ENCODE assay signal across 10 cellular contexts in genomic region chr1:55195523-55196233, GRCh38. TPM values are rescaled to one million over a fixed set of nuclear protein-coding genes. Genes with fewer than 3 reads are reported as not detected.
DNase-seq lines count a peak whose midpoint lies in the region; ATAC-seq and TF ChIP-seq lines count a peak whose summit lies in the region.
"Had no signal": no experiment of that assay in that cellular context is flagged by ENCODE, and none has a peak within 500 bp of the region (broad histone marks: within the 10 kb centered on the region; RNA-seq: fewer than 3 reads in every experiment).

No MANE protein-coding gene starts in this region.

- H3K36me3 ChIP-seq in mammary epithelial cell (ENCODE audit: insufficient read depth, low read length), result peaks cover 5% of the 10 kb centered on the region
- H3K36me3 ChIP-seq: BE2C, heart left ventricle had no signal

- DNase-seq in activated naive CD4-positive, alpha-beta T cell treated with anti-CD3 and anti-CD28 coated beads, Interleukin-2, amount 10 ng/mL, durations not matched to agents 7 days and 5 days, result no peak
- DNase-seq in activated naive CD4-positive, alpha-beta T cell treated with anti-CD3 and anti-CD28 coated beads, Interleukin-2, amount 50 U/mL, for 16 hours, result no peak
- DNase-seq in mammary epithelial cell, result peak; percentile 42
- DNase-seq in activated T-helper 1 cell treated with anti-CD3 and anti-CD28 coated beads, Interleukin-12 subunit alpha, Interleukin-12 subunit beta, Interleukin-2, Interleukin-4 antibody, amounts not matched to agents 30 ng/mL and 10 ng/mL and 1 ng/mL, durations not matched to agents 14 hours and 24 hours and 36 hours (ENCODE audit: low spot score), result no peak
- no peak for DNase-seq in glomerular visceral epithelial cell (ENCODE audit: extremely low spot score)
- no peak for DNase-seq in GDM1 (lab: John Stamatoyannopoulos, UW)
- DNase-seq: BE2C, heart left ventricle had no signal

- CTCF ChIA-PET in activated naive CD4-positive, alpha-beta T cell treated with anti-CD3 and anti-CD28 coated beads, Interleukin-2, amount 10 ng/mL, durations not matched to agents 7 days and 5 days (lab: Charles Lee), result no interaction called here
- CTCF ChIA-PET in mammary epithelial cell (lab: Charles Lee; ENCODE audit: low non-redundant PET), result interaction anchor here (0.7 kb wide), 1 partner anchor 24 kb away, joined by 3 read pairs; no protein-coding TSS in a partner anchor

- no peak overlapping the region for H2AFZ ChIP-seq in mammary epithelial cell (ENCODE audit: low read depth, low read length)

- H3K4me3 ChIP-seq in mammary epithelial cell (replicated peaks in 1 of 3; ENCODE audit: insufficient read depth in 1 of 3, low read depth in 2 of 3, low read length in 3 of 3), result no peak overlapping the region
- H3K4me3 ChIP-seq: heart left ventricle had no signal

- peak; percentile 72 for ATAC-seq in HG03571 (IDR thresholded peaks at IDR 0.05; ENCODE audit: unreplicated experiment)

- H3K27ac Mint-ChIP-seq in activated naive CD4-positive, alpha-beta T cell treated with anti-CD3 and anti-CD28 coated beads, Interleukin-2, amount 10 ng/mL, durations not matched to agents 7 days and 5 days, result peak overlapping the region; percentile 35
- peak overlapping the region; percentile 80 for H3K27ac Mint-ChIP-seq in stimulated activated naive CD8-positive, alpha-beta T cell treated with anti-CD3 and anti-CD28 coated beads, Interleukin-15, Interleukin-2, amounts not matched to agents 100 ng/mL and 50 ng/mL, for 24 hours
- no peak overlapping the region for H3K27ac Mint-ChIP-seq in activated T-helper 1 cell treated with anti-CD3 and anti-CD28 coated beads, Interleukin-12 subunit alpha, Interleukin-12 subunit beta, Interleukin-2, Interleukin-4 antibody, amounts not matched to agents 30 ng/mL and 10 ng/mL and 1 ng/mL, durations not matched to agents 14 hours and 24 hours and 36 hours

- H3K4me1 Mint-ChIP-seq in activated naive CD4-positive, alpha-beta T cell treated with anti-CD3 and anti-CD28 coated beads, Interleukin-2, amount 10 ng/mL, durations not matched to agents 7 days and 5 days, result peaks cover 42% of the 10 kb centered on the region
- H3K4me1 Mint-ChIP-seq in stimulated activated naive CD8-positive, alpha-beta T cell treated with anti-CD3 and anti-CD28 coated beads, Interleukin-15, Interleukin-2, amounts not matched to agents 100 ng/mL and 50 ng/mL, for 24 hours (ENCODE audit: low read depth), result peaks cover 82% of the 10 kb centered on the region
- peaks cover 44% of the 10 kb centered on the region for H3K4me1 Mint-ChIP-seq in activated T-helper 1 cell treated with anti-CD3 and anti-CD28 coated beads, Interleukin-12 subunit alpha, Interleukin-12 subunit beta, Interleukin-2, Interleukin-4 antibody, amounts not matched to agents 30 ng/mL and 10 ng/mL and 1 ng/mL, durations not matched to agents 14 hours and 24 hours and 36 hours (ENCODE audit: low read depth)

- no peaks in the 10 kb centered on the region for H3K27me3 ChIP-seq in mammary epithelial cell (ENCODE audit: insufficient read depth, low read length)
- H3K27me3 ChIP-seq: BE2C, heart left ventricle had no signal

- WGBS in mammary epithelial cell (ENCODE audit: low coverage, missing lambda C conversion rate), result 95% methylated on average over 3 of the region's 3 CpGs

- BruUV-seq in mammary epithelial cell (replicated peaks; lab: Mats Ljungman, UMichigan), result no TSS peak

- peaks cover 36% of the 10 kb centered on the region for H3K36me3 Mint-ChIP-seq in activated naive CD4-positive, alpha-beta T cell treated with anti-CD3 and anti-CD28 coated beads, Interleukin-2, amount 10 ng/mL, durations not matched to agents 7 days and 5 days
- peaks cover 35% of the 10 kb centered on the region for H3K36me3 Mint-ChIP-seq in stimulated activated naive CD8-positive, alpha-beta T cell treated with anti-CD3 and anti-CD28 coated beads, Interleukin-15, Interleukin-2, amounts not matched to agents 100 ng/mL and 50 ng/mL, for 24 hours (ENCODE audit: low read depth)
- H3K36me3 Mint-ChIP-seq in activated T-helper 1 cell treated with anti-CD3 and anti-CD28 coated beads, Interleukin-12 subunit alpha, Interleukin-12 subunit beta, Interleukin-2, Interleukin-4 antibody, amounts not matched to agents 30 ng/mL and 10 ng/mL and 1 ng/mL, durations not matched to agents 14 hours and 24 hours and 36 hours (ENCODE audit: low read depth), result peaks cover 12% of the 10 kb centered on the region

- dilution Hi-C loops in mammary epithelial cell (cut with HindIII; ENCODE audit: low sequenced_read_pairs), result no loop called here

- intact Hi-C loops in mammary epithelial cell (cut with micrococcal nuclease), result no loop called here
- intact Hi-C loops in activated T-helper 1 cell treated with anti-CD3 and anti-CD28 coated beads, Interleukin-12 subunit alpha, Interleukin-12 subunit beta, Interleukin-2, Interleukin-4 antibody, amounts not matched to agents 30 ng/mL and 10 ng/mL and 1 ng/mL, durations not matched to agents 14 hours and 24 hours and 36 hours (cut with micrococcal nuclease), result loop anchor here (1.0 to 2.0 kb wide), 2 partner anchors 8 to 15 kb away; no protein-coding TSS in a partner anchor

- no peak overlapping the region for H3K27ac ChIP-seq in mammary epithelial cell (ENCODE audit: insufficient read depth, low read depth, low read length)

- no peak overlapping the region for H3K4me2 ChIP-seq in mammary epithelial cell (ENCODE audit: insufficient read depth, low read depth, low read length)

- no peak overlapping the region for H3K4me3 Mint-ChIP-seq in activated naive CD4-positive, alpha-beta T cell treated with anti-CD3 and anti-CD28 coated beads, Interleukin-2, amount 10 ng/mL, durations not matched to agents 7 days and 5 days
- H3K4me3 Mint-ChIP-seq in stimulated activated naive CD8-positive, alpha-beta T cell treated with anti-CD3 and anti-CD28 coated beads, Interleukin-15, Interleukin-2, amounts not matched to agents 100 ng/mL and 50 ng/mL, for 24 hours, result peak overlapping the region; percentile 24
- no peak overlapping the region for H3K4me3 Mint-ChIP-seq in activated T-helper 1 cell treated with anti-CD3 and anti-CD28 coated beads, Interleukin-12 subunit alpha, Interleukin-12 subunit beta, Interleukin-2, Interleukin-4 antibody, amounts not matched to agents 30 ng/mL and 10 ng/mL and 1 ng/mL, durations not matched to agents 14 hours and 24 hours and 36 hours

- H3K9me3 ChIP-seq in mammary epithelial cell (replicated peaks; ENCODE audit: insufficient read depth, low read length), result no peaks in the 10 kb centered on the region
- H3K9me3 ChIP-seq: BE2C, heart left ventricle had no signal

- no peaks in the 10 kb centered on the region for H3K4me1 ChIP-seq in mammary epithelial cell (ENCODE audit: insufficient read depth, low read length)
- H3K4me1 ChIP-seq: BE2C had no signal

- in situ Hi-C loops in mammary epithelial cell (cut with MboI; ENCODE audit: low sequenced_read_pairs in 2 of 2), result no loop called here

- H3K9ac ChIP-seq in mammary epithelial cell (ENCODE audit: insufficient read depth, low read length), result no peak overlapping the region

- no peak for TF ChIP-seq CTCF in mammary epithelial cell (conservative IDR thresholded peaks at IDR 0.05 in 1 of 2, IDR thresholded peaks at IDR 0.05 in 1 of 2; ENCODE audit: extremely low read depth in 1 of 2, insufficient read depth in 1 of 2, low read depth in 1 of 2, low read length in 2 of 2)

- H4K20me1 ChIP-seq in mammary epithelial cell (ENCODE audit: insufficient read depth, low read length), result no peaks in the 10 kb centered on the region

- peaks cover 91% of the 10 kb centered on the region for H3K79me2 ChIP-seq in mammary epithelial cell (ENCODE audit: insufficient read depth, low read length)

- H3K27me3 Mint-ChIP-seq in activated naive CD4-positive, alpha-beta T cell treated with anti-CD3 and anti-CD28 coated beads, Interleukin-2, amount 10 ng/mL, durations not matched to agents 7 days and 5 days, result no peaks in the 10 kb centered on the region
- H3K27me3 Mint-ChIP-seq in stimulated activated naive CD8-positive, alpha-beta T cell treated with anti-CD3 and anti-CD28 coated beads, Interleukin-15, Interleukin-2, amounts not matched to agents 100 ng/mL and 50 ng/mL, for 24 hours, result no peaks in the 10 kb centered on the region
- no peaks in the 10 kb centered on the region for H3K27me3 Mint-ChIP-seq in activated T-helper 1 cell treated with anti-CD3 and anti-CD28 coated beads, Interleukin-12 subunit alpha, Interleukin-12 subunit beta, Interleukin-2, Interleukin-4 antibody, amounts not matched to agents 30 ng/mL and 10 ng/mL and 1 ng/mL, durations not matched to agents 14 hours and 24 hours and 36 hours (ENCODE audit: insufficient read depth)

- no peaks in the 10 kb centered on the region for H3K9me3 Mint-ChIP-seq in activated naive CD4-positive, alpha-beta T cell treated with anti-CD3 and anti-CD28 coated beads, Interleukin-2, amount 10 ng/mL, durations not matched to agents 7 days and 5 days
- H3K9me3 Mint-ChIP-seq in stimulated activated naive CD8-positive, alpha-beta T cell treated with anti-CD3 and anti-CD28 coated beads, Interleukin-15, Interleukin-2, amounts not matched to agents 100 ng/mL and 50 ng/mL, for 24 hours, result no peaks in the 10 kb centered on the region
- no peaks in the 10 kb centered on the region for H3K9me3 Mint-ChIP-seq in activated T-helper 1 cell treated with anti-CD3 and anti-CD28 coated beads, Interleukin-12 subunit alpha, Interleukin-12 subunit beta, Interleukin-2, Interleukin-4 antibody, amounts not matched to agents 30 ng/mL and 10 ng/mL and 1 ng/mL, durations not matched to agents 14 hours and 24 hours and 36 hours

RNA-seq across cellular contexts. Expression of gene USP24, which starts 19.5 kb away (rescaled TPM):
- 10 to 100 TPM; 37.7 to 41.6 TPM for total RNA-seq in mammary epithelial cell
- polyA plus RNA-seq in mammary epithelial cell, result 11.3 TPM
- 38.1 TPM for polyA minus RNA-seq in mammary epithelial cell
- total RNA-seq in activated T-helper 1 cell treated with anti-CD3 and anti-CD28 coated beads, Interleukin-12 subunit alpha, Interleukin-12 subunit beta, Interleukin-2, Interleukin-4 antibody, amounts not matched to agents 30 ng/mL and 10 ng/mL and 1 ng/mL, durations not matched to agents 14 hours and 24 hours and 36 hours, result 53.6 and 58.6 TPM in 2 replicates
